In the genomic region with DNA sequence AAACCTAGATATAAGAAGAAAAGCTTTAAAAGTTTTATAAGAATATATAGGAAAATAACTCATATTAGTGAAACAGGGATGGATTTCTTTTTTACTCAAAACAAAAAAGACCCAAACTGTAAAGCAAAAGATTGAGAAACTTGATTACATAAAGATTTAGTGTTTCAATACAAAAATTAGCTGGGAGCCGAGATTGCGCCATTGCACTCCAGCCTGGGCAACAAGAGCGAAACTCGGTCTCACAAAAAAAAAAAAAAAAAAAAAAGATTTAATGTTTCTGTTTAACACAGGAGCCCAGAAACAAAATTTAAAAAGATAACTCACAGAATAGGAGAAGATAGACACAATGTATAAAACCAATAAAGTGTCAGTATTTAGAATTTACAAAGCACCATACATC, we compare ENCODE assay signal across 16 cellular contexts.
"Had no signal": no experiment of that assay in that cellular context is flagged by ENCODE, and none has a peak within 500 bp of the region (broad histone marks: within the 10 kb centered on the region; RNA-seq: fewer than 3 reads in every experiment).

No MANE protein-coding gene starts in this region.

- H3K4me1 ChIP-seq: pancreas, transverse colon had no signal

- H3K9me3 ChIP-seq: pancreas, transverse colon had no signal

- DNase-seq: activated CD4-positive, alpha-beta memory T cell treated with anti-CD3 and anti-CD28 coated beads for 36 hours; activated CD4-positive, alpha-beta T cell treated with anti-CD3 and anti-CD28 coated beads for 36 hours; activated CD8-positive, alpha-beta memory T cell treated with anti-CD3 and anti-CD28 coated beads, Interleukin-2, amount 10 ng/mL, durations not matched to agents 7 days and 5 days; activated T-cell treated with anti-CD3 and anti-CD28 coated beads, Interleukin-2, amount 50 U/mL, for 1 hour; amniotic stem cell; foreskin fibroblast; glutamatergic neuron; kidney glomerular epithelial cell; pancreas; stimulated activated CD4-positive, alpha-beta T cell treated with anti-CD3 and anti-CD28 coated beads, Interleukin-2, amount 100 ng/mL, for 48 hours; stimulated activated naive B cell treated with anti-CD40 and anti-IgM and Interleukin-4, amounts not matched to agents 10 μg/mL and 1 μg/mL and 100 μg/mL, for 72 hours; T-helper 2 cell; transverse colon had no signal

- H3K4me3 ChIP-seq: lung, pancreas, transverse colon had no signal

- FAIRE-seq: colon, endometrium, pancreas had no signal

- H3K36me3 ChIP-seq: pancreas, transverse colon had no signal

- H3K27ac ChIP-seq: pancreas, transverse colon had no signal

- ATAC-seq: activated CD4-positive, alpha-beta T cell treated with anti-CD3 and anti-CD28 coated beads for 36 hours; activated CD8-positive, alpha-beta memory T cell treated with anti-CD3 and anti-CD28 coated beads, Interleukin-2, amount 10 ng/mL, durations not matched to agents 7 days and 5 days; pancreas; stimulated activated naive B cell treated with anti-CD40 and anti-IgM and Interleukin-4, amounts not matched to agents 10 μg/mL and 1 μg/mL and 100 μg/mL, for 72 hours had no signal

- H3K27me3 ChIP-seq: pancreas, transverse colon had no signal
